In the genomic region with DNA sequence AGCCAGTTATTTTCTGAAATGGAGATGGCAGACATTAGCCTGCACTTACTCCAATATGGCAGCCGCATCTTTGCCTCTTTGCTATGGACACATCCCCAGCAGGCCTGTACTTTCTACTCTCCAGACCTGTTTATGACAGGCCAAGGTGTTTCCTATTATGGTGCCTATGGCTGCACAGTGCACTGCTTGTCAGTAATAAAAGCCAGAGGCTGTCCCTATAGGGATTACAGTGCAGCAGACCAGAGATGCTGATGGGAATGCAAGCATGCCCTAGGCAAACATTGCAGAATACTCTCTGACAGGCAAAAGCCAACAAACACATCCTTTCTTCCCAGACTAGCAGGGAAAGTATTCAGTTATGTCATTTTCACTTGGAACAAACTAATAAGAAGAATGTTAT, we compare ENCODE assay signal across 1 cellular context.
TF ChIP-seq lines count a peak whose summit lies in the region.

No MANE protein-coding gene starts in this region.

TF ChIP-seq in HepG2, 621 proteins besides CTCF, POLR2A, EP300 and RAD21 (continued from another document and continues in another):
- TF ChIP-seq ZNF276 (CRISPR knock-in tag; IDR thresholded peaks at IDR 0.05; ENCODE audit: low read depth) (no peak), MED1 (CRISPR knock-in tag; IDR thresholded peaks at IDR 0.05) (no peak), THAP11 (CRISPR knock-in tag; IDR thresholded peaks at IDR 0.05) (0 out of 2 replicates have a peak, but pooled peaks have one; percentile 22), ZNF674 (CRISPR knock-in tag; IDR thresholded peaks at IDR 0.05; ENCODE audit: low read depth) (no peak), FOXA3 (CRISPR knock-in tag; IDR thresholded peaks at IDR 0.05) (peak; percentile 64; the same call in 1 of the 2 replicates), SMC3 (IDR thresholded peaks at IDR 0.05; ENCODE audit: low read length) (no peak), CBFB (CRISPR knock-in tag; IDR thresholded peaks at IDR 0.05) (no peak), ZKSCAN8 (CRISPR knock-in tag; IDR thresholded peaks at IDR 0.05; ENCODE audit: borderline replicate concordance) (no peak), HDAC1 (CRISPR knock-in tag; IDR thresholded peaks at IDR 0.05) (0 out of 2 replicates have a peak, but pooled peaks have one; percentile 34), PCBP1 (IDR thresholded peaks at IDR 0.05; ENCODE audit: borderline replicate concordance, low read depth, low read length) (no peak), ZNF749 (CRISPR knock-in tag; IDR thresholded peaks at IDR 0.05; ENCODE audit: borderline replicate concordance) (no peak), POLR2AphosphoS2 (IDR thresholded peaks at IDR 0.05; ENCODE audit: low read depth, low read length) (no peak), ZNF670 (CRISPR knock-in tag; IDR thresholded peaks at IDR 0.05; ENCODE audit: borderline replicate concordance) (no peak), MAX (IDR thresholded peaks at IDR 0.05) (no peak), ZNF432 (CRISPR knock-in tag; IDR thresholded peaks at IDR 0.05; ENCODE audit: borderline replicate concordance) (no peak), AGO2 (optimal IDR thresholded peaks at IDR 0.05; ENCODE audit: low read depth, low read length) (no peak), RBM39 (IDR thresholded peaks at IDR 0.05; ENCODE audit: low read depth, low read length, poor library complexity, severe bottlenecking) (no peak), FUBP1 (CRISPR knock-in tag; IDR thresholded peaks at IDR 0.05; ENCODE audit: borderline replicate concordance) (no peak), NAIF1 (CRISPR knock-in tag; IDR thresholded peaks at IDR 0.05; ENCODE audit: borderline replicate concordance) (no peak), RCOR2 (CRISPR knock-in tag; IDR thresholded peaks at IDR 0.05) (peak; percentile 63; the same call in 1 of the 2 replicates), ZBTB14 (CRISPR knock-in tag; IDR thresholded peaks at IDR 0.05) (no peak), TEAD2 (CRISPR knock-in tag; IDR thresholded peaks at IDR 0.05) (no peak), CEBPG (CRISPR knock-in tag; IDR thresholded peaks at IDR 0.05) (peak; percentile 72), BCL6 (CRISPR knock-in tag; IDR thresholded peaks at IDR 0.05) (no peak), TOPORS (CRISPR knock-in tag; IDR thresholded peaks at IDR 0.05) (no peak), BRD4 (CRISPR knock-in tag; IDR thresholded peaks at IDR 0.05) (no peak), DRAP1 (CRISPR knock-in tag; IDR thresholded peaks at IDR 0.05) (no peak), GATAD2A (CRISPR knock-in tag; IDR thresholded peaks at IDR 0.05) (peak; percentile 46), SCMH1 (CRISPR knock-in tag; IDR thresholded peaks at IDR 0.05; ENCODE audit: borderline replicate concordance) (no peak), ZNF317 (CRISPR knock-in tag; IDR thresholded peaks at IDR 0.05) (no peak), RFXANK (CRISPR knock-in tag; IDR thresholded peaks at IDR 0.05) (no peak), HDAC2 (CRISPR knock-in tag; IDR thresholded peaks at IDR 0.05) (peak; percentile 54), HNRNPK (IDR thresholded peaks at IDR 0.05; ENCODE audit: low read depth, low read length, poor library complexity, severe bottlenecking) (no peak), ATF1 (CRISPR knock-in tag; IDR thresholded peaks at IDR 0.05) (no peak; the same call in 1 of the 2 replicates), FOXP1 (IDR thresholded peaks at IDR 0.05) (no peak), FOXP1 (CRISPR knock-in tag; IDR thresholded peaks at IDR 0.05) (peak; percentile 15; the same call in 1 of the 2 replicates), SOX5 (CRISPR knock-in tag; IDR thresholded peaks at IDR 0.05; ENCODE audit: borderline replicate concordance) (peak; percentile 17; the same call in 1 of the 2 replicates), TEAD3 (CRISPR knock-in tag; optimal IDR thresholded peaks at IDR 0.05; ENCODE audit: borderline replicate concordance) (peak; percentile 86), NBN (conservative IDR thresholded peaks at IDR 0.05) (no peak), PITX1 (CRISPR knock-in tag; IDR thresholded peaks at IDR 0.05) (peak; percentile 37; the same call in 1 of the 2 replicates), ZMYM4 (CRISPR knock-in tag; IDR thresholded peaks at IDR 0.05) (no peak), SIN3A (IDR thresholded peaks at IDR 0.05; ENCODE audit: borderline replicate concordance, low read depth, low read length) (no peak), SOX13 (IDR thresholded peaks at IDR 0.05) (no peak), SOX13 (CRISPR knock-in tag; conservative IDR thresholded peaks at IDR 0.05 in 1 of 2, IDR thresholded peaks at IDR 0.05 in 1 of 2) (peak in 1 of 2 experiments; percentile 39; a peak in 2 of 4 replicates), KDM1A (CRISPR knock-in tag; IDR thresholded peaks at IDR 0.05) (peak; percentile 88)
- TF ChIP-seq, protein P1, sequence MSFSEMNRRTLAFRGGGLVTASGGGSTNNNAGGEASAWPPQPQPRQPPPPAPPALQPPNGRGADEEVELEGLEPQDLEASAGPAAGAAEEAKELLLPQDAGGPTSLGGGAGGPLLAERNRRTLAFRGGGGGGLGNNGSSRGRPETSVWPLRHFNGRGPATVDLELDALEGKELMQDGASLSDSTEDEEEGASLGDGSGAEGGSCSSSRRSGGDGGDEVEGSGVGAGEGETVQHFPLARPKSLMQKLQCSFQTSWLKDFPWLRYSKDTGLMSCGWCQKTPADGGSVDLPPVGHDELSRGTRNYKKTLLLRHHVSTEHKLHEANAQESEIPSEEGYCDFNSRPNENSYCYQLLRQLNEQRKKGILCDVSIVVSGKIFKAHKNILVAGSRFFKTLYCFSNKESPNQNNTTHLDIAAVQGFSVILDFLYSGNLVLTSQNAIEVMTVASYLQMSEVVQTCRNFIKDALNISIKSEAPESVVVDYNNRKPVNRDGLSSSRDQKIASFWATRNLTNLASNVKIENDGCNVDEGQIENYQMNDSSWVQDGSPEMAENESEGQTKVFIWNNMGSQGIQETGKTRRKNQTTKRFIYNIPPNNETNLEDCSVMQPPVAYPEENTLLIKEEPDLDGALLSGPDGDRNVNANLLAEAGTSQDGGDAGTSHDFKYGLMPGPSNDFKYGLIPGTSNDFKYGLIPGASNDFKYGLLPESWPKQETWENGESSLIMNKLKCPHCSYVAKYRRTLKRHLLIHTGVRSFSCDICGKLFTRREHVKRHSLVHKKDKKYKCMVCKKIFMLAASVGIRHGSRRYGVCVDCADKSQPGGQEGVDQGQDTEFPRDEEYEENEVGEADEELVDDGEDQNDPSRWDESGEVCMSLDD (CRISPR knock-in tag; IDR thresholded peaks at IDR 0.05; ENCODE audit: borderline replicate concordance), result no peak
- TF ChIP-seq, protein P2, sequence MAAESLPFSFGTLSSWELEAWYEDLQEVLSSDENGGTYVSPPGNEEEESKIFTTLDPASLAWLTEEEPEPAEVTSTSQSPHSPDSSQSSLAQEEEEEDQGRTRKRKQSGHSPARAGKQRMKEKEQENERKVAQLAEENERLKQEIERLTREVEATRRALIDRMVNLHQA (CRISPR knock-in tag; IDR thresholded peaks at IDR 0.05), result no peak
- TF ChIP-seq, protein P3, sequence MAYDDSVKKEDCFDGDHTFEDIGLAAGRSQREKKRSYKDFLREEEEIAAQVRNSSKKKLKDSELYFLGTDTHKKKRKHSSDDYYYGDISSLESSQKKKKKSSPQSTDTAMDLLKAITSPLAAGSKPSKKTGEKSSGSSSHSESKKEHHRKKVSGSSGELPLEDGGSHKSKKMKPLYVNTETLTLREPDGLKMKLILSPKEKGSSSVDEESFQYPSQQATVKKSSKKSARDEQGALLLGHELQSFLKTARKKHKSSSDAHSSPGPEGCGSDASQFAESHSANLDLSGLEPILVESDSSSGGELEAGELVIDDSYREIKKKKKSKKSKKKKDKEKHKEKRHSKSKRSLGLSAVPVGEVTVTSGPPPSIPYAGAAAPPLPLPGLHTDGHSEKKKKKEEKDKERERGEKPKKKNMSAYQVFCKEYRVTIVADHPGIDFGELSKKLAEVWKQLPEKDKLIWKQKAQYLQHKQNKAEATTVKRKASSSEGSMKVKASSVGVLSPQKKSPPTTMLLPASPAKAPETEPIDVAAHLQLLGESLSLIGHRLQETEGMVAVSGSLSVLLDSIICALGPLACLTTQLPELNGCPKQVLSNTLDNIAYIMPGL (CRISPR knock-in tag; IDR thresholded peaks at IDR 0.05; ENCODE audit: borderline replicate concordance in 1 of 2, low read depth in 1 of 2), result no peak
- TF ChIP-seq, protein P4, sequence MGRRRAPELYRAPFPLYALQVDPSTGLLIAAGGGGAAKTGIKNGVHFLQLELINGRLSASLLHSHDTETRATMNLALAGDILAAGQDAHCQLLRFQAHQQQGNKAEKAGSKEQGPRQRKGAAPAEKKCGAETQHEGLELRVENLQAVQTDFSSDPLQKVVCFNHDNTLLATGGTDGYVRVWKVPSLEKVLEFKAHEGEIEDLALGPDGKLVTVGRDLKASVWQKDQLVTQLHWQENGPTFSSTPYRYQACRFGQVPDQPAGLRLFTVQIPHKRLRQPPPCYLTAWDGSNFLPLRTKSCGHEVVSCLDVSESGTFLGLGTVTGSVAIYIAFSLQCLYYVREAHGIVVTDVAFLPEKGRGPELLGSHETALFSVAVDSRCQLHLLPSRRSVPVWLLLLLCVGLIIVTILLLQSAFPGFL (CRISPR knock-in tag; IDR thresholded peaks at IDR 0.05), result no peak
- TF ChIP-seq, protein P5, sequence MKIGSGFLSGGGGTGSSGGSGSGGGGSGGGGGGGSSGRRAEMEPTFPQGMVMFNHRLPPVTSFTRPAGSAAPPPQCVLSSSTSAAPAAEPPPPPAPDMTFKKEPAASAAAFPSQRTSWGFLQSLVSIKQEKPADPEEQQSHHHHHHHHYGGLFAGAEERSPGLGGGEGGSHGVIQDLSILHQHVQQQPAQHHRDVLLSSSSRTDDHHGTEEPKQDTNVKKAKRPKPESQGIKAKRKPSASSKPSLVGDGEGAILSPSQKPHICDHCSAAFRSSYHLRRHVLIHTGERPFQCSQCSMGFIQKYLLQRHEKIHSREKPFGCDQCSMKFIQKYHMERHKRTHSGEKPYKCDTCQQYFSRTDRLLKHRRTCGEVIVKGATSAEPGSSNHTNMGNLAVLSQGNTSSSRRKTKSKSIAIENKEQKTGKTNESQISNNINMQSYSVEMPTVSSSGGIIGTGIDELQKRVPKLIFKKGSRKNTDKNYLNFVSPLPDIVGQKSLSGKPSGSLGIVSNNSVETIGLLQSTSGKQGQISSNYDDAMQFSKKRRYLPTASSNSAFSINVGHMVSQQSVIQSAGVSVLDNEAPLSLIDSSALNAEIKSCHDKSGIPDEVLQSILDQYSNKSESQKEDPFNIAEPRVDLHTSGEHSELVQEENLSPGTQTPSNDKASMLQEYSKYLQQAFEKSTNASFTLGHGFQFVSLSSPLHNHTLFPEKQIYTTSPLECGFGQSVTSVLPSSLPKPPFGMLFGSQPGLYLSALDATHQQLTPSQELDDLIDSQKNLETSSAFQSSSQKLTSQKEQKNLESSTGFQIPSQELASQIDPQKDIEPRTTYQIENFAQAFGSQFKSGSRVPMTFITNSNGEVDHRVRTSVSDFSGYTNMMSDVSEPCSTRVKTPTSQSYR (CRISPR knock-in tag; IDR thresholded peaks at IDR 0.05; ENCODE audit: borderline replicate concordance), result no peak
